ENCODE assay signal across 1 cellular context in the genomic region with DNA sequence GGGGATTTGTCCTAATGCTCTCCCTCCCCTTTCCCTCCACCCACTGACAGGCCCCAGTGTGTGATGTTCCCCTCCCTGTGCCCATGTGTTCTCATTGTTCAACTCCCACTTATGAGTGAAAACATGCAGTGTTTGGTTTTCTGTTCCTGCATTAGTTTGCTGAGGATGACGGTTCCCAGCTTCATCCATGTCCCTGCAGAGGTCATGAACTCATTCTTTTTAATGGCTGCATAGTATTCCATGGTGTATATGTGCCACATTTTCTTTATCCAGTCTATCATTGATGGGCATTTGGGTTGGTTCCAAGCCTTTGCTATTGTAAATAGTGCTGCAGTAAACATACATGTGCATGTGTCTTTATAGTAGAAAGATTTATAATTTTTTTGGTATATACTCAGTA. TPM values are rescaled to one million over a fixed set of nuclear protein-coding genes. Genes with fewer than 3 reads are reported as not detected.
"Had no signal": no experiment of that assay in that cellular context is flagged by ENCODE, and none has a peak within 500 bp of the region (broad histone marks: within the 10 kb centered on the region; RNA-seq: fewer than 3 reads in every experiment).

No MANE protein-coding gene starts in this region.

RNA-seq across cellular contexts. Expression of a gene that starts 26.9 kb away (rescaled TPM):
- total RNA-seq: G401 had no signal
